In the genomic region with DNA sequence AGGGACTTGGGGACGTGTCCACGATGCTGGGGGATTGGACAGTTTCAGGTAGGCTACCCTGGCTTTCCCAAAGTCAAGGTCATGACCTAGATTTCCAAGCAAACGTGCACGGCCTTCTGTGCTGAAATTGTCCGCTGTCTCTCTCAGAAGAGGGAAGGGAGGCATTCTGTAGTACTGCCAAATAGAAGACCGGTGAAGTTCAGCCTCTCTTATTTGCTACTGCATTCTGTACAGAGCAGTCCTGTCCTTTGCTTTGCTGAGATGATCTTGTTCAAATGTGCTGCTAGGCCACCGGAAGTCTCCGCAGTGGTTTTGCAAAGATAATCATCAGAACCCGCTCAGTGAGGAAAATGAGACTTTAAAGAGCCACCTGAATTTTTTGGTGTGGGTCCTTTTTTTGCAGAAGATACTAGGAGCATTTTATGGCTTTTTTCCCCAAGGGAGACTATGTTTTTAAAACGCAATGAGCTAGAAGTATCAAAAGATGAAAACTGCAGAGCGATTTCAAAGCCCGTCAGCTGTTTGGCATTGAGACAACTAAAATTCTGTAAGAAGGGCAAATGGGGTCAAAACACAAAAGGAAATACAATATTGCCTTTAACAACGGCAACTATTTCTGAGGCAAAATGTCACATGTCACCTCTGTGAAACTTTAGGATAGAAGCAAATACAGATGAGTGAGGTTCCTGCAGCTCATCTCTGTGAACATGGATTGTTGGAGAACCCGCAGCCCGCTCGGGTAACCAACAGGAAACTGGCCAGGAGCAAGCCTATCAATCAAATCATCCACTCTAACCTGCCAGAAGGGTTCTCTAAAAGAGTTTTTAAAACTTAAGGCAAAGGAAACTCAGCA, we compare ENCODE assay signal across 1 cellular context.
TF ChIP-seq lines count a peak whose summit lies in the region.

No MANE protein-coding gene starts in this region.

TF ChIP-seq in K562, 482 proteins besides CTCF, POLR2A, EP300 and RAD21 (continued from another document and continues in another):
- TF ChIP-seq, protein P1, sequence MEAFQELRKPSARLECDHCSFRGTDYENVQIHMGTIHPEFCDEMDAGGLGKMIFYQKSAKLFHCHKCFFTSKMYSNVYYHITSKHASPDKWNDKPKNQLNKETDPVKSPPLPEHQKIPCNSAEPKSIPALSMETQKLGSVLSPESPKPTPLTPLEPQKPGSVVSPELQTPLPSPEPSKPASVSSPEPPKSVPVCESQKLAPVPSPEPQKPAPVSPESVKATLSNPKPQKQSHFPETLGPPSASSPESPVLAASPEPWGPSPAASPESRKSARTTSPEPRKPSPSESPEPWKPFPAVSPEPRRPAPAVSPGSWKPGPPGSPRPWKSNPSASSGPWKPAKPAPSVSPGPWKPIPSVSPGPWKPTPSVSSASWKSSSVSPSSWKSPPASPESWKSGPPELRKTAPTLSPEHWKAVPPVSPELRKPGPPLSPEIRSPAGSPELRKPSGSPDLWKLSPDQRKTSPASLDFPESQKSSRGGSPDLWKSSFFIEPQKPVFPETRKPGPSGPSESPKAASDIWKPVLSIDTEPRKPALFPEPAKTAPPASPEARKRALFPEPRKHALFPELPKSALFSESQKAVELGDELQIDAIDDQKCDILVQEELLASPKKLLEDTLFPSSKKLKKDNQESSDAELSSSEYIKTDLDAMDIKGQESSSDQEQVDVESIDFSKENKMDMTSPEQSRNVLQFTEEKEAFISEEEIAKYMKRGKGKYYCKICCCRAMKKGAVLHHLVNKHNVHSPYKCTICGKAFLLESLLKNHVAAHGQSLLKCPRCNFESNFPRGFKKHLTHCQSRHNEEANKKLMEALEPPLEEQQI (IDR thresholded peaks at IDR 0.05): no peak
- TF ChIP-seq ELF2 (CRISPR knock-in tag; IDR thresholded peaks at IDR 0.05) (no peak), ETV1 (tag; conservative IDR thresholded peaks at IDR 0.05; ENCODE audit: low read depth) (peak; percentile 86), CTBP1 (IDR thresholded peaks at IDR 0.05; ENCODE audit: borderline replicate concordance) (peak; percentile 3; the same call in 1 of the 2 replicates), SIN3B (IDR thresholded peaks at IDR 0.05; ENCODE audit: low read depth) (no peak), ESRRA (IDR thresholded peaks at IDR 0.05; ENCODE audit: borderline replicate concordance, low read depth) (peak; percentile 87), PRMT5 (CRISPR knock-in tag; IDR thresholded peaks at IDR 0.05) (no peak), NCOR1 (IDR thresholded peaks at IDR 0.05) (no peak), ZFX (CRISPR knock-in tag; IDR thresholded peaks at IDR 0.05) (peak; percentile 8; the same call in 1 of the 2 replicates), SPI1 (IDR thresholded peaks at IDR 0.05; ENCODE audit: borderline replicate concordance, low read depth, low read length) (no peak), EWSR1 (IDR thresholded peaks at IDR 0.05; ENCODE audit: borderline replicate concordance, low read depth, partially characterized antibody) (no peak), MAFK (IDR thresholded peaks at IDR 0.05; ENCODE audit: low read length) (no peak), ATF7 (IDR thresholded peaks at IDR 0.05) (no peak), TCF3 (CRISPR knock-in tag; IDR thresholded peaks at IDR 0.05) (no peak), NFIC (IDR thresholded peaks at IDR 0.05) (no peak), SAFB (IDR thresholded peaks at IDR 0.05; ENCODE audit: borderline replicate concordance, low read depth, low read length) (no peak), KLF6 (CRISPR knock-in tag; IDR thresholded peaks at IDR 0.05; ENCODE audit: borderline replicate concordance) (no peak), ZNF717 (CRISPR knock-in tag; IDR thresholded peaks at IDR 0.05) (no peak), ZNF140 (CRISPR knock-in tag; IDR thresholded peaks at IDR 0.05) (no peak), JUND (IDR thresholded peaks at IDR 0.05; ENCODE audit: borderline replicate concordance, low read depth, low read length) (no peak), JUND (tag; IDR thresholded peaks at IDR 0.05; ENCODE audit: borderline replicate concordance, low read depth, low read length) (peak; percentile 13; the same call in 1 of the 3 replicates), ZNF766 (CRISPR knock-in tag; conservative IDR thresholded peaks at IDR 0.05) (peak; percentile 53; the same call in 1 of the 2 replicates), XRCC4 (IDR thresholded peaks at IDR 0.05; ENCODE audit: extremely low read depth, insufficient read depth, insufficient read length) (no peak), ZNF583 (CRISPR knock-in tag; IDR thresholded peaks at IDR 0.05) (no peak), ADNP (tag; IDR thresholded peaks at IDR 0.05) (no peak), STAT5A (IDR thresholded peaks at IDR 0.05; ENCODE audit: borderline replicate concordance, low read length) (no peak), ELF1 (tag; IDR thresholded peaks at IDR 0.05) (peak; percentile 35; the same call in 1 of the 2 replicates)
- TF ChIP-seq, protein P2, sequence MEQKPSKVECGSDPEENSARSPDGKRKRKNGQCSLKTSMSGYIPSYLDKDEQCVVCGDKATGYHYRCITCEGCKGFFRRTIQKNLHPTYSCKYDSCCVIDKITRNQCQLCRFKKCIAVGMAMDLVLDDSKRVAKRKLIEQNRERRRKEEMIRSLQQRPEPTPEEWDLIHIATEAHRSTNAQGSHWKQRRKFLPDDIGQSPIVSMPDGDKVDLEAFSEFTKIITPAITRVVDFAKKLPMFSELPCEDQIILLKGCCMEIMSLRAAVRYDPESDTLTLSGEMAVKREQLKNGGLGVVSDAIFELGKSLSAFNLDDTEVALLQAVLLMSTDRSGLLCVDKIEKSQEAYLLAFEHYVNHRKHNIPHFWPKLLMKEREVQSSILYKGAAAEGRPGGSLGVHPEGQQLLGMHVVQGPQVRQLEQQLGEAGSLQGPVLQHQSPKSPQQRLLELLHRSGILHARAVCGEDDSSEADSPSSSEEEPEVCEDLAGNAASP (IDR thresholded peaks at IDR 0.05): 0 out of 2 replicates have a peak, but pooled peaks have one; percentile 12
- TF ChIP-seq, protein P3, sequence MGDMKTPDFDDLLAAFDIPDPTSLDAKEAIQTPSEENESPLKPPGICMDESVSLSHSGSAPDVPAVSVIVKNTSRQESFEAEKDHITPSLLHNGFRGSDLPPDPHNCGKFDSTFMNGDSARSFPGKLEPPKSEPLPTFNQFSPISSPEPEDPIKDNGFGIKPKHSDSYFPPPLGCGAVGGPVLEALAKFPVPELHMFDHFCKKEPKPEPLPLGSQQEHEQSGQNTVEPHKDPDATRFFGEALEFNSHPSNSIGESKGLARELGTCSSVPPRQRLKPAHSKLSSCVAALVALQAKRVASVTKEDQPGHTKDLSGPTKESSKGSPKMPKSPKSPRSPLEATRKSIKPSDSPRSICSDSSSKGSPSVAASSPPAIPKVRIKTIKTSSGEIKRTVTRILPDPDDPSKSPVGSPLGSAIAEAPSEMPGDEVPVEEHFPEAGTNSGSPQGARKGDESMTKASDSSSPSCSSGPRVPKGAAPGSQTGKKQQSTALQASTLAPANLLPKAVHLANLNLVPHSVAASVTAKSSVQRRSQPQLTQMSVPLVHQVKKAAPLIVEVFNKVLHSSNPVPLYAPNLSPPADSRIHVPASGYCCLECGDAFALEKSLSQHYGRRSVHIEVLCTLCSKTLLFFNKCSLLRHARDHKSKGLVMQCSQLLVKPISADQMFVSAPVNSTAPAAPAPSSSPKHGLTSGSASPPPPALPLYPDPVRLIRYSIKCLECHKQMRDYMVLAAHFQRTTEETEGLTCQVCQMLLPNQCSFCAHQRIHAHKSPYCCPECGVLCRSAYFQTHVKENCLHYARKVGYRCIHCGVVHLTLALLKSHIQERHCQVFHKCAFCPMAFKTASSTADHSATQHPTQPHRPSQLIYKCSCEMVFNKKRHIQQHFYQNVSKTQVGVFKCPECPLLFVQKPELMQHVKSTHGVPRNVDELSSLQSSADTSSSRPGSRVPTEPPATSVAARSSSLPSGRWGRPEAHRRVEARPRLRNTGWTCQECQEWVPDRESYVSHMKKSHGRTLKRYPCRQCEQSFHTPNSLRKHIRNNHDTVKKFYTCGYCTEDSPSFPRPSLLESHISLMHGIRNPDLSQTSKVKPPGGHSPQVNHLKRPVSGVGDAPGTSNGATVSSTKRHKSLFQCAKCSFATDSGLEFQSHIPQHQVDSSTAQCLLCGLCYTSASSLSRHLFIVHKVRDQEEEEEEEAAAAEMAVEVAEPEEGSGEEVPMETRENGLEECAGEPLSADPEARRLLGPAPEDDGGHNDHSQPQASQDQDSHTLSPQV (IDR thresholded peaks at IDR 0.05): peak; percentile 48; the same call in 1 of the 2 replicates
- TF ChIP-seq, protein P4, sequence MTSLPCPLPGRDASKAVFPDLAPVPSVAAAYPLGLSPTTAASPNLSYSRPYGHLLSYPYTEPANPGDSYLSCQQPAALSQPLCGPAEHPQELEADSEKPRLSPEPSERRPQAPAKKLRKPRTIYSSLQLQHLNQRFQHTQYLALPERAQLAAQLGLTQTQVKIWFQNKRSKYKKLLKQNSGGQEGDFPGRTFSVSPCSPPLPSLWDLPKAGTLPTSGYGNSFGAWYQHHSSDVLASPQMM (CRISPR knock-in tag; IDR thresholded peaks at IDR 0.05): no peak
- TF ChIP-seq, protein P5, sequence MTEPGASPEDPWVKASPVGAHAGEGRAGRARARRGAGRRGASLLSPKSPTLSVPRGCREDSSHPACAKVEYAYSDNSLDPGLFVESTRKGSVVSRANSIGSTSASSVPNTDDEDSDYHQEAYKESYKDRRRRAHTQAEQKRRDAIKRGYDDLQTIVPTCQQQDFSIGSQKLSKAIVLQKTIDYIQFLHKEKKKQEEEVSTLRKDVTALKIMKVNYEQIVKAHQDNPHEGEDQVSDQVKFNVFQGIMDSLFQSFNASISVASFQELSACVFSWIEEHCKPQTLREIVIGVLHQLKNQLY (CRISPR knock-in tag; conservative IDR thresholded peaks at IDR 0.05): no peak
- TF ChIP-seq, protein P6, sequence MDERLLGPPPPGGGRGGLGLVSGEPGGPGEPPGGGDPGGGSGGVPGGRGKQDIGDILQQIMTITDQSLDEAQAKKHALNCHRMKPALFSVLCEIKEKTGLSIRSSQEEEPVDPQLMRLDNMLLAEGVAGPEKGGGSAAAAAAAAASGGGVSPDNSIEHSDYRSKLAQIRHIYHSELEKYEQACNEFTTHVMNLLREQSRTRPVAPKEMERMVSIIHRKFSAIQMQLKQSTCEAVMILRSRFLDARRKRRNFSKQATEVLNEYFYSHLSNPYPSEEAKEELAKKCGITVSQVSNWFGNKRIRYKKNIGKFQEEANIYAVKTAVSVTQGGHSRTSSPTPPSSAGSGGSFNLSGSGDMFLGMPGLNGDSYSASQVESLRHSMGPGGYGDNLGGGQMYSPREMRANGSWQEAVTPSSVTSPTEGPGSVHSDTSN (CRISPR knock-in tag; IDR thresholded peaks at IDR 0.05; ENCODE audit: low read depth): peak; percentile 37; the same call in 1 of the 2 replicates
- TF ChIP-seq, protein P6 (tag; conservative IDR thresholded peaks at IDR 0.05; ENCODE audit: low read depth): peak; percentile 82
- TF ChIP-seq, protein P7, sequence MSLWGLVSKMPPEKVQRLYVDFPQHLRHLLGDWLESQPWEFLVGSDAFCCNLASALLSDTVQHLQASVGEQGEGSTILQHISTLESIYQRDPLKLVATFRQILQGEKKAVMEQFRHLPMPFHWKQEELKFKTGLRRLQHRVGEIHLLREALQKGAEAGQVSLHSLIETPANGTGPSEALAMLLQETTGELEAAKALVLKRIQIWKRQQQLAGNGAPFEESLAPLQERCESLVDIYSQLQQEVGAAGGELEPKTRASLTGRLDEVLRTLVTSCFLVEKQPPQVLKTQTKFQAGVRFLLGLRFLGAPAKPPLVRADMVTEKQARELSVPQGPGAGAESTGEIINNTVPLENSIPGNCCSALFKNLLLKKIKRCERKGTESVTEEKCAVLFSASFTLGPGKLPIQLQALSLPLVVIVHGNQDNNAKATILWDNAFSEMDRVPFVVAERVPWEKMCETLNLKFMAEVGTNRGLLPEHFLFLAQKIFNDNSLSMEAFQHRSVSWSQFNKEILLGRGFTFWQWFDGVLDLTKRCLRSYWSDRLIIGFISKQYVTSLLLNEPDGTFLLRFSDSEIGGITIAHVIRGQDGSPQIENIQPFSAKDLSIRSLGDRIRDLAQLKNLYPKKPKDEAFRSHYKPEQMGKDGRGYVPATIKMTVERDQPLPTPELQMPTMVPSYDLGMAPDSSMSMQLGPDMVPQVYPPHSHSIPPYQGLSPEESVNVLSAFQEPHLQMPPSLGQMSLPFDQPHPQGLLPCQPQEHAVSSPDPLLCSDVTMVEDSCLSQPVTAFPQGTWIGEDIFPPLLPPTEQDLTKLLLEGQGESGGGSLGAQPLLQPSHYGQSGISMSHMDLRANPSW (CRISPR knock-in tag; IDR thresholded peaks at IDR 0.05): no peak
- TF ChIP-seq, protein P8, sequence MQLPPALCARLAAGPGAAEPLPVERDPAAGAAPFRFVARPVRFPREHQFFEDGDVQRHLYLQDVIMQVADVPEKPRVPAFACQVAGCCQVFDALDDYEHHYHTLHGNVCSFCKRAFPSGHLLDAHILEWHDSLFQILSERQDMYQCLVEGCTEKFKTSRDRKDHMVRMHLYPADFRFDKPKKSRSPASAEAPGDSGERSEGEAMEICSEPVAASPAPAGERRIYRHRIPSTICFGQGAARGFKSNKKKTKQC (CRISPR knock-in tag; IDR thresholded peaks at IDR 0.05): no peak
- TF ChIP-seq, protein P9, sequence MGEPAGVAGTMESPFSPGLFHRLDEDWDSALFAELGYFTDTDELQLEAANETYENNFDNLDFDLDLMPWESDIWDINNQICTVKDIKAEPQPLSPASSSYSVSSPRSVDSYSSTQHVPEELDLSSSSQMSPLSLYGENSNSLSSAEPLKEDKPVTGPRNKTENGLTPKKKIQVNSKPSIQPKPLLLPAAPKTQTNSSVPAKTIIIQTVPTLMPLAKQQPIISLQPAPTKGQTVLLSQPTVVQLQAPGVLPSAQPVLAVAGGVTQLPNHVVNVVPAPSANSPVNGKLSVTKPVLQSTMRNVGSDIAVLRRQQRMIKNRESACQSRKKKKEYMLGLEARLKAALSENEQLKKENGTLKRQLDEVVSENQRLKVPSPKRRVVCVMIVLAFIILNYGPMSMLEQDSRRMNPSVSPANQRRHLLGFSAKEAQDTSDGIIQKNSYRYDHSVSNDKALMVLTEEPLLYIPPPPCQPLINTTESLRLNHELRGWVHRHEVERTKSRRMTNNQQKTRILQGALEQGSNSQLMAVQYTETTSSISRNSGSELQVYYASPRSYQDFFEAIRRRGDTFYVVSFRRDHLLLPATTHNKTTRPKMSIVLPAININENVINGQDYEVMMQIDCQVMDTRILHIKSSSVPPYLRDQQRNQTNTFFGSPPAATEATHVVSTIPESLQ (CRISPR knock-in tag; IDR thresholded peaks at IDR 0.05): no peak
- TF ChIP-seq, protein P10, sequence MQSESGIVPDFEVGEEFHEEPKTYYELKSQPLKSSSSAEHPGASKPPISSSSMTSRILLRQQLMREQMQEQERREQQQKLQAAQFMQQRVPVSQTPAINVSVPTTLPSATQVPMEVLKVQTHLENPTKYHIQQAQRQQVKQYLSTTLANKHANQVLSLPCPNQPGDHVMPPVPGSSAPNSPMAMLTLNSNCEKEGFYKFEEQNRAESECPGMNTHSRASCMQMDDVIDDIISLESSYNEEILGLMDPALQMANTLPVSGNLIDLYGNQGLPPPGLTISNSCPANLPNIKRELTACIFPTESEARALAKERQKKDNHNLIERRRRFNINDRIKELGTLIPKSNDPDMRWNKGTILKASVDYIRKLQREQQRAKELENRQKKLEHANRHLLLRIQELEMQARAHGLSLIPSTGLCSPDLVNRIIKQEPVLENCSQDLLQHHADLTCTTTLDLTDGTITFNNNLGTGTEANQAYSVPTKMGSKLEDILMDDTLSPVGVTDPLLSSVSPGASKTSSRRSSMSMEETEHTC (IDR thresholded peaks at IDR 0.05): no peak
